In the genomic region with DNA sequence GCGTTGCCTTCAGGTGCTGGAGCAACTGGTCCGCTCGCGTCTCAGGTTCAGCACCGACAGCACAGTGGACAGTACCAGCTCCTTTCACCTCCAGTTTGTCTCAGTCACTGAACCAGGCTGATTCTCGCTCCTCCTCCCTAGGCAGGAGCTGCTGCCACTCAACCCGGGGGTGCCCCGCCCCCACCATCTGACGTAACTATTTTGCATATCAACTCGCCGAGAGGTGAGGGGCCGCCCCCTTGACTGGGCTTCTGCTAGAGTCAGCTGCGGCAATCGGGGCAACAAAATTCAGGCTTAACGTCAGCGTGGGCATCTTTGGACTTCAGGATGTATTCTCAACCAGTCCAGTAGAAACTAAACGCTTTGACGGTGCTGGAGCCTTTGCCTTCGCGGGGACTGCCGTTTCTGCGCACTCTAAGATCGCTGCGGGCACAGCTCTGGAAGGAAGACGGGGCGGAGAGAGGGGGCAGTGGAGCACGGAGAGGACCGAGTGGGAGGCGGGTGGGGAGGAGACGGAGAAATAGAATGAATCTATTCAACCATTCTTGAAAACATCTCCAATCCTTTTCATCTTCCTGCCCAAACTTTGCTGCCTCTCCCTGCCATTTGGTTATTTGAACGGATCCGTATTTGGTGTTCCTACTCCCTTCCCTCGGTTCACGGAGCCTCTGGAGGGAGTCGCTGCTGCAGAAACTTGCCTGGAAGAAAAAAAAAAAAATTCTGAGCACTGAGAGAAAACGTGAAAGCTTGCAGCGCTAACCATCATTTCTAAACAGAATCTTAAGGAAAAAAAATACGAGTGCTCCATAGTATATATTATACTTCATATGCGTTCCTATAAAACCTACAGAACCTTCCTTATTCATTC, we compare ENCODE assay signal across 8 cellular contexts. TPM values are rescaled to one million over a fixed set of nuclear protein-coding genes. Genes with fewer than 3 reads are reported as not detected.
A peak's percentile ranks its signal among the peaks of the same experiment; 100 is the strongest.
DNase-seq lines count a peak whose midpoint lies in the region; ATAC-seq, FAIRE-seq and TF ChIP-seq lines count a peak whose summit lies in the region.

FSTL5 (minus strand) TSS at position 109 of the 868 bp plus-strand sequence. CDS start 52,604 bp downstream, outside the sequence.

- CTCF ChIA-PET in activated naive CD4-positive, alpha-beta T cell treated with anti-CD3 and anti-CD28 coated beads for 36 hours (lab: Charles Lee): no interaction called here

- peaks cover 12% of the 10 kb centered on the region for H3K27me3 Mint-ChIP-seq in activated naive CD4-positive, alpha-beta T cell treated with anti-CD3 and anti-CD28 coated beads for 36 hours (ENCODE audit: low read depth)
- H3K27me3 Mint-ChIP-seq in glutamatergic neuron (ENCODE audit: unreplicated experiment): no peaks in the 10 kb centered on the region

- no peak for TF ChIP-seq CTCF in glutamatergic neuron (IDR thresholded peaks at IDR 0.05; ENCODE audit: partially characterized antibody, unreplicated experiment)

- FAIRE-seq in urothelium cell line (lab: Jason Lieb, UNC): peak; percentile 69

- peaks cover 2% of the 10 kb centered on the region for H3K4me1 Mint-ChIP-seq in activated naive CD4-positive, alpha-beta T cell treated with anti-CD3 and anti-CD28 coated beads for 36 hours (ENCODE audit: low read depth)
- H3K4me1 Mint-ChIP-seq in glutamatergic neuron (ENCODE audit: low read depth, unreplicated experiment): peaks cover 3% of the 10 kb centered on the region

- H3K27ac Mint-ChIP-seq in activated naive CD4-positive, alpha-beta T cell treated with anti-CD3 and anti-CD28 coated beads for 36 hours: no peak within 1 kb of the TSS
- peak within 1 kb of the TSS; percentile 96 for H3K27ac Mint-ChIP-seq in glutamatergic neuron (ENCODE audit: unreplicated experiment)

- intact Hi-C loops in activated naive CD4-positive, alpha-beta T cell treated with anti-CD3 and anti-CD28 coated beads for 36 hours (cut with micrococcal nuclease): loop anchor here (10.0 kb wide), 1 partner anchor 909 kb away; no protein-coding TSS in a partner anchor

- H3K9me3 Mint-ChIP-seq in activated naive CD4-positive, alpha-beta T cell treated with anti-CD3 and anti-CD28 coated beads for 36 hours: no peaks in the 10 kb centered on the region
- H3K9me3 Mint-ChIP-seq in glutamatergic neuron (ENCODE audit: unreplicated experiment): no peaks in the 10 kb centered on the region

- peak within 1 kb of the TSS; percentile 59 for H3K4me3 Mint-ChIP-seq in activated naive CD4-positive, alpha-beta T cell treated with anti-CD3 and anti-CD28 coated beads for 36 hours
- peak within 1 kb of the TSS; percentile 97 for H3K4me3 Mint-ChIP-seq in glutamatergic neuron (ENCODE audit: unreplicated experiment)

- ATAC-seq in HG02884 (IDR thresholded peaks at IDR 0.05; ENCODE audit: unreplicated experiment): peak; percentile 93

- peak; percentile 0 to 24 (median 9) for DNase-seq in stimulated activated naive CD4-positive, alpha-beta T cell (lab: John Stamatoyannopoulos, UW)
- no peak for DNase-seq in stimulated activated naive CD4-positive, alpha-beta T cell treated with Interleukin-2 at 50 U/mL for 16 hours (lab: John Stamatoyannopoulos, UW)
- DNase-seq in NCI-H510A (lab: John Stamatoyannopoulos, UW): peak; percentile 32
- peak; percentile 66 for DNase-seq in activated naive CD4-positive, alpha-beta T cell treated with anti-CD3 and anti-CD28 coated beads for 36 hours
- DNase-seq in glutamatergic neuron: peak; percentile 94
- peak; percentile 69 for DNase-seq in occipital lobe (lab: John Stamatoyannopoulos, UW)
- DNase-seq in urothelium cell line (ENCODE audit: low spot score): peak; percentile 84

- H3K36me3 Mint-ChIP-seq in activated naive CD4-positive, alpha-beta T cell treated with anti-CD3 and anti-CD28 coated beads for 36 hours (ENCODE audit: low read depth): no peaks in the 10 kb centered on the region
- H3K36me3 Mint-ChIP-seq in glutamatergic neuron (ENCODE audit: unreplicated experiment): no peaks in the 10 kb centered on the region

RNA-seq across cellular contexts. Expression of gene FSTL5, which starts in this region (rescaled TPM):
- total RNA-seq in activated naive CD4-positive, alpha-beta T cell treated with anti-CD3 and anti-CD28 coated beads for 36 hours: not detected
- total RNA-seq in glutamatergic neuron (ENCODE audit: unreplicated experiment) (9.2 TPM), occipital lobe (60.8 TPM)

Comparison
In these comparisons a context has a peak if more than half of its experiments do, and no peak if none do; other contexts are left out.
1. RNA of gene FSTL5 (total RNA-seq): 60.8 TPM in occipital lobe (single experiment) and 9.2 TPM in glutamatergic neuron (single experiment); not detected in activated naive CD4-positive, alpha-beta T cell treated with anti-CD3 and anti-CD28 coated beads for 36 hours; every median in the first group is over 10 times any median in the second.
2. Peak in DNase-seq in activated naive CD4-positive, alpha-beta T cell treated with anti-CD3 and anti-CD28 coated beads for 36 hours; RNA of the gene not detected or under 1 TPM.